1 cellular context compared by ENCODE assay signal in genomic region chr18:23934252-23934651, GRCh38.
TF ChIP-seq lines count a peak whose summit lies in the region.

No MANE protein-coding gene starts in this region.

TF ChIP-seq in SK-N-SH, 30 proteins besides CTCF, POLR2A, EP300 and RAD21 (continued from another document):
- TF ChIP-seq MEF2A (IDR thresholded peaks at IDR 0.05; ENCODE audit: borderline replicate concordance, low read depth) (no peak), REST (IDR thresholded peaks at IDR 0.05; ENCODE audit: low read depth, low read length) (no peak), SIN3A (IDR thresholded peaks at IDR 0.05; ENCODE audit: borderline replicate concordance, low read depth, low read length) (no peak), POLR2AphosphoS5 (IDR thresholded peaks at IDR 0.05; ENCODE audit: low read depth, low read length) (no peak), RXRA (IDR thresholded peaks at IDR 0.05; ENCODE audit: borderline replicate concordance, low read depth) (no peak), TCF12 (IDR thresholded peaks at IDR 0.05) (no peak)
